In the genomic region with DNA sequence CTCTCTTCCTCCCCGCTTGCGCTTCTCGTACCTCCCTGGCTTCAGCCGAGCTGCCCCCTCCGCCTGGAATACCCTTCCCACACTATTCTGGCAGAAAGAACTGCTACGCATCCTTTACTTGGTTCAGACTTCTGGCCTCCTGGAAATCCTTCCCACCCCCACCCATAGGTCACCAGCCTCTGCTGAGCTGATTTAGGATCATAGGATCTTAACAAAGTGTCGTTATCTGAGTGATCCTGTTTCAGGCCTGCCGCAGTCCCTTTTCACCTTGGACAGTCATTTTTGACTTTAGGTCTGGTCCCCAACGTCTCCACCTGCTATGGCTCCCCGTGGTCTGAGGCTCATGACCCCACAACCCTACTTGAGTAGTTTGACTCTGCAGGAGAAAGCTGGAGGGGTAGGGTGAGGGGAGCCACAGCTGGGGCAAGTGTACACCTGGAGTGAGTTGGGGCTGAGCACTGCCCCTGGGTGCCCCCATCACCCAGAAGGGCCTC, we compare ENCODE assay signal across 1 cellular context.
A peak's percentile ranks its signal among the peaks of the same experiment; 100 is the strongest.
TF ChIP-seq lines count a peak whose summit lies in the region.

No MANE protein-coding gene starts in this region.

TF ChIP-seq in HEK293, 187 proteins besides CTCF, POLR2A, EP300 and RAD21 (continued from another document):
- TF ChIP-seq, protein P1, sequence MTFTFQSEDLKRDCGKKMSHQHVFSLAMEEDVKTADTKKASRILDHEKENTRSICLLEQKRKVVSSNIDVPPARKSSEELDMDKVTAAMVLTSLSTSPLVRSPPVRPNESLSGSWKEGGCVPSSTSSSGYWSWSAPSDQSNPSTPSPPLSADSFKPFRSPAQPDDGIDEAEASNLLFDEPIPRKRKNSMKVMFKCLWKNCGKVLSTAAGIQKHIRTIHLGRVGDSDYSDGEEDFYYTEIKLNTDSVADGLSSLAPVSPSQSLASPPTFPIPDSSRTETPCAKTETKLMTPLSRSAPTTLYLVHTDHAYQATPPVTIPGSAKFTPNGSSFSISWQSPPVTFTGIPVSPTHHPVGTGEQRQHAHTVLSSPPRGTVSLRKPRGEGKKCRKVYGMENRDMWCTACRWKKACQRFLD (tag by site-specific recombination; IDR thresholded peaks at IDR 0.05), result no peak
- TF ChIP-seq, protein P2, sequence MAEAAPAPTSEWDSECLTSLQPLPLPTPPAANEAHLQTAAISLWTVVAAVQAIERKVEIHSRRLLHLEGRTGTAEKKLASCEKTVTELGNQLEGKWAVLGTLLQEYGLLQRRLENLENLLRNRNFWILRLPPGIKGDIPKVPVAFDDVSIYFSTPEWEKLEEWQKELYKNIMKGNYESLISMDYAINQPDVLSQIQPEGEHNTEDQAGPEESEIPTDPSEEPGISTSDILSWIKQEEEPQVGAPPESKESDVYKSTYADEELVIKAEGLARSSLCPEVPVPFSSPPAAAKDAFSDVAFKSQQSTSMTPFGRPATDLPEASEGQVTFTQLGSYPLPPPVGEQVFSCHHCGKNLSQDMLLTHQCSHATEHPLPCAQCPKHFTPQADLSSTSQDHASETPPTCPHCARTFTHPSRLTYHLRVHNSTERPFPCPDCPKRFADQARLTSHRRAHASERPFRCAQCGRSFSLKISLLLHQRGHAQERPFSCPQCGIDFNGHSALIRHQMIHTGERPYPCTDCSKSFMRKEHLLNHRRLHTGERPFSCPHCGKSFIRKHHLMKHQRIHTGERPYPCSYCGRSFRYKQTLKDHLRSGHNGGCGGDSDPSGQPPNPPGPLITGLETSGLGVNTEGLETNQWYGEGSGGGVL (tag by site-specific recombination; IDR thresholded peaks at IDR 0.05), result 0 out of 2 replicates have a peak, but pooled peaks have one; percentile 5
- TF ChIP-seq ZFP37 (tag by site-specific recombination; IDR thresholded peaks at IDR 0.05), result 0 out of 2 replicates have a peak, but pooled peaks have one; percentile 16
